Comparison of ENCODE assay signal across 8 cellular contexts in the genomic region with DNA sequence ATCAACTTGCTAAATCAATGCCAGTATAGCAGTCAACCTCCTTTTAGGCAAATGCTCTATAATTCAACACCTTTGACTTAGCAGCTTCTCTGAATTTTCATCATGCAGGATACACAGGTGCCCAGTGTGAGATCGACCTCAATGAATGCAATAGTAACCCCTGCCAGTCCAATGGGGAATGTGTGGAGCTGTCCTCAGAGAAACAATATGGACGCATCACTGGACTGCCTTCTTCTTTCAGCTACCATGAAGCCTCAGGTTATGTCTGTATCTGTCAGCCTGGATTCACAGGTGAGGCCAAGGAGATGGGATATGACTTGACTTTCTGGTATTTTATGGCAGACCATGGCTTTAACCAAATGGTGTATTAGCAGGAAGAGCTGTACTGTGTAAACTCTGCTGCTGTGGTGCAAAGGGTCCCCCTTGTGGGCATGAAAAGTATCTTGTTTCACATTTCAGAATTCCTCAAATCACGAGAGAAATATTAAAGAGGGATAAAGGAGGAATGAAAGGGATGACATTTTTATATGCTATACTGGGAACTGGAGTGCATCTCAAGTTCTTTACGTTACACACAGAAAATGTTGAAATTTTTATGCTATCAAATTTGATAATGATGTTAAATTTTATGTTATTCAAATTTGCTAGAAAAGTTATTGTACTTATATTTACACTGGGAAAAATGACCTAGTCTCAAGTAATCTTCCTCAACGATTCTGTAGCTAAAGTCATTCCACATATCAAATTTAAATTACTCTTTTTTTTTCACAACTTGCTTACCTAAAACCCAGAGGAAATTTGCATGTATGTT.
A peak's percentile ranks its signal among the peaks of the same experiment; 100 is the strongest.
DNase-seq lines count a peak whose midpoint lies in the region; ATAC-seq and TF ChIP-seq lines count a peak whose summit lies in the region.

No MANE protein-coding gene starts in this region.

- H3K4me2 ChIP-seq in mesendoderm (ENCODE audit: low read length) = no peak overlapping the region

- H3K27me3 Mint-ChIP-seq in endothelial cell (ENCODE audit: unreplicated experiment) = no peaks in the 10 kb centered on the region

- no CpG with 5 or more reads among the region's 5 CpGs for WGBS in mesendoderm (ENCODE audit: extremely low coverage, insufficient coverage, low lambda C conversion rate)

- H3K27me3 ChIP-seq in mesendoderm (ENCODE audit: insufficient read depth, low read length, poor library complexity) = no peaks in the 10 kb centered on the region

- no peak overlapping the region for H3K4ac ChIP-seq in mesendoderm (ENCODE audit: low read depth, low read length)

- no peak overlapping the region for H3K9ac ChIP-seq in mesendoderm (ENCODE audit: low read length)

- no peaks in the 10 kb centered on the region for H3K4me1 ChIP-seq in mesendoderm (ENCODE audit: control insufficient read depth, low read depth, low read length)

- H3K4me1 Mint-ChIP-seq in endothelial cell (ENCODE audit: unreplicated experiment) = no peaks in the 10 kb centered on the region

- H3K27ac ChIP-seq in mesendoderm (ENCODE audit: low read depth, low read length) = no peak overlapping the region

- H3K4me3 ChIP-seq in mesendoderm (ENCODE audit: low read length) = no peak overlapping the region

- H4K5ac ChIP-seq in mesendoderm (ENCODE audit: low read length) = no peak overlapping the region

- peak; percentile 87 for TF ChIP-seq CTCF in LNCAP (IDR thresholded peaks at IDR 0.05)
- TF ChIP-seq CTCF in endothelial cell (IDR thresholded peaks at IDR 0.05; ENCODE audit: unreplicated experiment) = peak; percentile 76

- H2BK5ac ChIP-seq in mesendoderm (ENCODE audit: low read length) = no peak overlapping the region

- no peak overlapping the region for H3K18ac ChIP-seq in mesendoderm (ENCODE audit: low read length)

- H2BK15ac ChIP-seq in mesendoderm (replicated peaks; ENCODE audit: low read depth) = no peak overlapping the region

- H3K79me1 ChIP-seq in mesendoderm (ENCODE audit: low read length) = no peaks in the 10 kb centered on the region

- no peak overlapping the region for H2AK5ac ChIP-seq in mesendoderm (ENCODE audit: low read length)

- no peaks in the 10 kb centered on the region for H3K9me3 Mint-ChIP-seq in endothelial cell (ENCODE audit: unreplicated experiment)

- ATAC-seq in GM21619 (IDR thresholded peaks at IDR 0.05; ENCODE audit: unreplicated experiment) = peak; percentile 60

- no peak overlapping the region for H2BK120ac ChIP-seq in mesendoderm (ENCODE audit: low read depth, low read length)

- H3K23ac ChIP-seq in mesendoderm (ENCODE audit: low read length) = no peak overlapping the region

- no peak overlapping the region for H4K8ac ChIP-seq in mesendoderm (ENCODE audit: low read depth, low read length)

- H3K36me3 Mint-ChIP-seq in endothelial cell (ENCODE audit: low read depth, unreplicated experiment) = no peaks in the 10 kb centered on the region

- no peak overlapping the region for H3K4me3 Mint-ChIP-seq in endothelial cell (ENCODE audit: unreplicated experiment)

- no peak overlapping the region for H3K27ac Mint-ChIP-seq in endothelial cell (ENCODE audit: unreplicated experiment)

- DNase-seq in NOMO-1 treated with DMSO at 0.1 percent for 48 hours (lab: John Stamatoyannopoulos, UW; ENCODE audit: unreplicated experiment) (peak; percentile 40), NOMO-1 treated with dmso at 0.1 percent for 144 hours (lab: John Stamatoyannopoulos, UW; ENCODE audit: unreplicated experiment) (no peak), SHP77 treated with DMSO at 0.1 percent for 48 hours (lab: John Stamatoyannopoulos, UW) (peak; percentile 18), endothelial cell (ENCODE audit: low spot score) (peak; percentile 22), mesendoderm (peak; percentile 69), occipital lobe (lab: John Stamatoyannopoulos, UW) (no peak)

- H3K79me2 ChIP-seq in mesendoderm (ENCODE audit: control insufficient read depth, insufficient read depth, low read length) = no peaks in the 10 kb centered on the region

- H3K36me3 ChIP-seq in mesendoderm (ENCODE audit: control insufficient read depth, insufficient read depth, low read length) = no peaks in the 10 kb centered on the region

- no peak overlapping the region for H3K56ac ChIP-seq in mesendoderm (ENCODE audit: low read length)

Comparison
In these comparisons a context has a peak if more than half of its experiments do, and no peak if none do; other contexts are left out.
1. DNase-seq: peak in NOMO-1 treated with DMSO at 0.1 percent for 48 hours (single experiment), SHP77 treated with DMSO at 0.1 percent for 48 hours (single experiment), endothelial cell (single experiment) and mesendoderm (single experiment); none in NOMO-1 treated with dmso at 0.1 percent for 144 hours (single experiment) and occipital lobe (single experiment).